In the genomic region with DNA sequence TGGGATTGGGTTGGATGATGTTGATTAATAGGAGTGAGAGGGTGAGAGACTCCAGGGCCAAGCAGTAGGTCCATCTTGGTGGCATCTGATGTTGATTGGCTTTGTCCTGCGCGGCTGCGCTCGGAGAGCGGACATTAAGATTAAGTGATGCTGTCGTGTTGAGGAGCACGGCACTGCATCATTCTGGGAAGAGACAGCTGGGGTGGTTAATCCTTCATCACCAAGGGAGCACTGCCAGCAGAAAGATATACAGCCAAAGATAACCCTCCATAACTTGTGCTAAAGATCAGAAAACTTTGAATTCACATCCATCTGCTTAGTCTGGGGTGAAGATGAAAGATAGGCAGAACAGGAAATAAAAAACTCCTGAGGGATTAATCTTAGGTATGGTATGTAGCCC, we compare ENCODE assay signal across 25 cellular contexts.
"Had no signal": no experiment of that assay in that cellular context is flagged by ENCODE, and none has a peak within 500 bp of the region (broad histone marks: within the 10 kb centered on the region; RNA-seq: fewer than 3 reads in every experiment).

No MANE protein-coding gene starts in this region.

- ATAC-seq: left ventricle myocardium superior; natural killer cell treated with Interleukin-12 subunit alpha and Interleukin-12 subunit beta and Interleukin-15 and Interleukin-18, amount 100 ng/mL, for 72 hours; right lobe of liver; stimulated activated effector memory CD8-positive, alpha-beta T cell treated with anti-CD3 and anti-CD28 coated beads, Interleukin-12 subunit alpha, Interleukin-12 subunit beta, amount 100 ng/mL, for 72 hours had no signal

- H3K4me3 ChIP-seq: esophagus squamous epithelium, lower lobe of right lung, neural progenitor cell, right lobe of liver, smooth muscle cell, stomach, thyroid gland, vagina had no signal

- H3K9me3 Mint-ChIP-seq: naive B cell; natural killer cell treated with Interleukin-12 subunit alpha and Interleukin-12 subunit beta and Interleukin-15 and Interleukin-18, amount 100 ng/mL, for 72 hours; neural progenitor cell; stimulated activated effector memory CD8-positive, alpha-beta T cell treated with anti-CD3 and anti-CD28 coated beads, Interleukin-12 subunit alpha, Interleukin-12 subunit beta, amount 100 ng/mL, for 72 hours had no signal

- H3K36me3 Mint-ChIP-seq: naive B cell; natural killer cell treated with Interleukin-12 subunit alpha and Interleukin-12 subunit beta and Interleukin-15 and Interleukin-18, amount 100 ng/mL, for 72 hours; neural progenitor cell; stimulated activated effector memory CD8-positive, alpha-beta T cell treated with anti-CD3 and anti-CD28 coated beads, Interleukin-12 subunit alpha, Interleukin-12 subunit beta, amount 100 ng/mL, for 72 hours had no signal

- H3K4me3 Mint-ChIP-seq: naive B cell; natural killer cell treated with Interleukin-12 subunit alpha and Interleukin-12 subunit beta and Interleukin-15 and Interleukin-18, amount 100 ng/mL, for 72 hours; neural progenitor cell; stimulated activated effector memory CD8-positive, alpha-beta T cell treated with anti-CD3 and anti-CD28 coated beads, Interleukin-12 subunit alpha, Interleukin-12 subunit beta, amount 100 ng/mL, for 72 hours had no signal

- H3K27me3 ChIP-seq: neural progenitor cell, right lobe of liver, stomach, thyroid gland, vagina had no signal

- FAIRE-seq: colon, endothelial cell of umbilical vein, keratinocyte had no signal

- H3K79me2 ChIP-seq: parathyroid adenoma had no signal

- H3K27ac Mint-ChIP-seq: naive B cell; natural killer cell treated with Interleukin-12 subunit alpha and Interleukin-12 subunit beta and Interleukin-15 and Interleukin-18, amount 100 ng/mL, for 72 hours; neural progenitor cell; progenitor cell of endocrine pancreas; stimulated activated effector memory CD8-positive, alpha-beta T cell treated with anti-CD3 and anti-CD28 coated beads, Interleukin-12 subunit alpha, Interleukin-12 subunit beta, amount 100 ng/mL, for 72 hours had no signal

- H3K9ac ChIP-seq: neural progenitor cell, parathyroid adenoma had no signal

- H3K4me1 Mint-ChIP-seq: naive B cell; stimulated activated effector memory CD8-positive, alpha-beta T cell treated with anti-CD3 and anti-CD28 coated beads, Interleukin-12 subunit alpha, Interleukin-12 subunit beta, amount 100 ng/mL, for 72 hours had no signal

- DNase-seq: effector CD8-positive, alpha-beta T cell; erythroblast; esophagus squamous epithelium; foreskin melanocyte; left ventricle myocardium superior; lower lobe of right lung; naive B cell; right lobe of liver; stimulated activated CD4-positive, alpha-beta T cell treated with anti-CD3 and anti-CD28 coated beads, Interleukin-12 subunit alpha, Interleukin-12 subunit beta, amount 100 ng/mL, for 4 hours; stimulated activated CD4-positive, alpha-beta T cell treated with anti-CD3 and anti-CD28 coated beads, Interleukin-1b, Interleukin-23, amount 100 ng/mL, for 48 hours; stimulated activated CD4-positive, alpha-beta T cell treated with anti-CD3 and anti-CD28 coated beads, Interleukin-4, amount 100 ng/mL, for 24 hours; stimulated activated naive CD4-positive, alpha-beta T cell treated with Interleukin-2 at 50 U/mL for 16 hours; stomach; thyroid gland; trophoblast cell had no signal

- H3K27ac ChIP-seq: esophagus squamous epithelium, lower lobe of right lung, neural progenitor cell, parathyroid adenoma, right lobe of liver, stomach, thyroid gland, vagina had no signal

- H3K4me2 ChIP-seq: neural progenitor cell, smooth muscle cell had no signal

- H2AFZ ChIP-seq: neural progenitor cell, parathyroid adenoma had no signal

- H3K4me1 ChIP-seq: esophagus squamous epithelium, lower lobe of right lung, neural progenitor cell, parathyroid adenoma, stomach, thyroid gland, vagina had no signal

- H3K9me3 ChIP-seq: esophagus squamous epithelium, lower lobe of right lung, right lobe of liver, stomach, thyroid gland, vagina had no signal

- H3K36me3 ChIP-seq: esophagus squamous epithelium, lower lobe of right lung, neural progenitor cell, right lobe of liver, stomach, thyroid gland, vagina had no signal
